17 cellular contexts compared by ENCODE assay signal in genomic region chr9:72960446-72960845, GRCh38. TPM values are rescaled to one million over a fixed set of nuclear protein-coding genes. Genes with fewer than 3 reads are reported as not detected.
A peak's percentile ranks its signal among the peaks of the same experiment; 100 is the strongest.
DNase-seq lines count a peak whose midpoint lies in the region; ATAC-seq, FAIRE-seq and TF ChIP-seq lines count a peak whose summit lies in the region.
"Had no signal": no experiment of that assay in that cellular context is flagged by ENCODE, and none has a peak within 500 bp of the region (broad histone marks: within the 10 kb centered on the region; RNA-seq: fewer than 3 reads in every experiment).

No MANE protein-coding gene starts in this region.

- POLR2A ChIA-PET in CD4-positive, alpha-beta memory T cell (lab: Charles Lee; ENCODE audit: partially characterized antibody) = no interaction called here

- no peaks in the 10 kb centered on the region for H3K36me3 Mint-ChIP-seq in CD4-positive, alpha-beta memory T cell

- peak; percentile 12 for DNase-seq in SIG-M5 treated with dmso at 0.1 percent for 504 hours (lab: John Stamatoyannopoulos, UW; ENCODE audit: unreplicated experiment)
- DNase-seq in SIG-M5 (lab: John Stamatoyannopoulos, UW) = no peak
- no peak for DNase-seq in RCC 7860 (ENCODE audit: low spot score)
- DNase-seq in foreskin melanocyte = peak; percentile 36
- DNase-seq in upper lobe of right lung = no peak
- DNase-seq in CD4-positive, alpha-beta memory T cell = no peak
- no peak for DNase-seq in MG63
- DNase-seq: activated T-cell treated with anti-CD3 and anti-CD28 coated beads, Interleukin-2, amount 50 U/mL, for 4 hours; esophagus squamous epithelium; GOT3; NCI-H774; SJCRH30; stimulated activated naive CD8-positive, alpha-beta T cell treated with anti-CD3 and anti-CD28 coated beads, Interleukin-15, Interleukin-2, amounts not matched to agents 100 U/mL and 50 U/mL, for 24 hours; T-helper 9 cell; uterus had no signal

- no peak overlapping the region for H3K27ac ChIP-seq in upper lobe of right lung
- no peak overlapping the region for H3K27ac ChIP-seq in CD4-positive, alpha-beta memory T cell (ENCODE audit: low read depth, low read length)
- H3K27ac ChIP-seq: coronary artery, esophagus squamous epithelium, SJCRH30, uterus had no signal

- ATAC-seq in upper lobe of right lung = peak; percentile 76
- no peak for ATAC-seq in HG02852 (IDR thresholded peaks at IDR 0.05; ENCODE audit: unreplicated experiment)
- ATAC-seq: activated T-cell treated with anti-CD3 and anti-CD28 coated beads, Interleukin-2, amount 50 U/mL, for 4 hours; stimulated activated naive CD8-positive, alpha-beta T cell treated with anti-CD3 and anti-CD28 coated beads, Interleukin-15, Interleukin-2, amounts not matched to agents 100 U/mL and 50 U/mL, for 24 hours had no signal

- intact Hi-C loops in upper lobe of right lung (cut with DNase I) = no loop called here
- intact Hi-C loops in CD4-positive, alpha-beta memory T cell (cut with micrococcal nuclease) = no loop called here

- H3K4me3 ChIP-seq in upper lobe of right lung (no peak overlapping the region), MG63 (no peak overlapping the region)
- no peak overlapping the region for H3K4me3 ChIP-seq in CD4-positive, alpha-beta memory T cell (ENCODE audit: low read length in 2 of 2)
- H3K4me3 ChIP-seq: coronary artery, esophagus squamous epithelium, SJCRH30, uterus had no signal

- TF ChIP-seq CTCF in upper lobe of right lung (IDR thresholded peaks at IDR 0.05) = peak; percentile 9

- CTCF ChIA-PET in CD4-positive, alpha-beta memory T cell (lab: Charles Lee; ENCODE audit: partially characterized antibody) = no interaction called here

- H3K27ac Mint-ChIP-seq in CD4-positive, alpha-beta memory T cell = no peak overlapping the region

- H3K4me3 Mint-ChIP-seq in CD4-positive, alpha-beta memory T cell = no peak overlapping the region
- H3K4me3 Mint-ChIP-seq: activated T-cell treated with anti-CD3 and anti-CD28 coated beads, Interleukin-2, amount 50 U/mL, for 4 hours had no signal

- H3K9me3 Mint-ChIP-seq in CD4-positive, alpha-beta memory T cell = peaks cover 4 to 19% (median 12%) of the 10 kb centered on the region in 8 donors

- H3K27me3 Mint-ChIP-seq in CD4-positive, alpha-beta memory T cell = peaks cover 0 to 6% of the 10 kb centered on the region in 2 donors

- no peaks in the 10 kb centered on the region for H3K9me3 ChIP-seq in upper lobe of right lung
- no peaks in the 10 kb centered on the region for H3K9me3 ChIP-seq in CD4-positive, alpha-beta memory T cell (ENCODE audit: control insufficient read depth in 1 of 2, low read length in 2 of 2)
- no peaks in the 10 kb centered on the region for H3K9me3 ChIP-seq in MG63
- H3K9me3 ChIP-seq: esophagus squamous epithelium, SJCRH30, uterus had no signal

- no peaks in the 10 kb centered on the region for H3K4me1 Mint-ChIP-seq in CD4-positive, alpha-beta memory T cell

- H3K36me3 ChIP-seq in upper lobe of right lung (no peaks in the 10 kb centered on the region), MG63 (no peaks in the 10 kb centered on the region)
- no peaks in the 10 kb centered on the region for H3K36me3 ChIP-seq in CD4-positive, alpha-beta memory T cell (ENCODE audit: insufficient read depth, low read length)
- H3K36me3 ChIP-seq: esophagus squamous epithelium, SJCRH30, uterus had no signal

- H3K27me3 ChIP-seq in upper lobe of right lung (no peaks in the 10 kb centered on the region), MG63 (no peaks in the 10 kb centered on the region)
- no peaks in the 10 kb centered on the region for H3K27me3 ChIP-seq in CD4-positive, alpha-beta memory T cell (ENCODE audit: insufficient read depth, low read length)
- H3K27me3 ChIP-seq: esophagus squamous epithelium, SJCRH30, uterus had no signal

- no peaks in the 10 kb centered on the region for H3K4me1 ChIP-seq in upper lobe of right lung
- H3K4me1 ChIP-seq in CD4-positive, alpha-beta memory T cell (ENCODE audit: insufficient read depth, low read length) = no peaks in the 10 kb centered on the region
- H3K4me1 ChIP-seq: esophagus squamous epithelium, SJCRH30, uterus had no signal

- peak; percentile 27 for FAIRE-seq in RCC 7860 (lab: Jason Lieb, UNC)

RNA-seq across cellular contexts. Expression of gene ALDH1A1, which starts 7.6 kb away (rescaled TPM):
- total RNA-seq in upper lobe of right lung = 212 TPM
- total RNA-seq in CD4-positive, alpha-beta memory T cell = 1 to 10 TPM in 1 of 2 experiments, under 1 TPM in 1; 0.44 to 1.2 TPM
- polyA plus RNA-seq in CD4-positive, alpha-beta memory T cell = not detected
- total RNA-seq in MG63 (2014; rRNA removed; shearing (Covaris generic); ENCODE audit: low replicate concordance) = not detected in 2 replicates

Comparison
In these comparisons a context has a peak if more than half of its experiments do, and no peak if none do; other contexts are left out.
1. DNase-seq: peak in SIG-M5 treated with dmso at 0.1 percent for 504 hours (single experiment) and foreskin melanocyte (single experiment); none in SIG-M5 (single experiment), RCC 7860 (single experiment), upper lobe of right lung (single experiment), CD4-positive, alpha-beta memory T cell (0 of 5) and MG63 (single experiment).
2. RNA of gene ALDH1A1, which starts 7.6 kb away (total RNA-seq): 212 TPM in upper lobe of right lung (single experiment); 0.44 to 1.2 TPM in CD4-positive, alpha-beta memory T cell and not detected in MG63; every median in the first group is over 10 times any median in the second.